9 cellular contexts compared by ENCODE assay signal in genomic region chr12:117836999-117837736, GRCh38.
DNase-seq lines count a peak whose midpoint lies in the region; ATAC-seq and TF ChIP-seq lines count a peak whose summit lies in the region.
"Had no signal": no experiment of that assay in that cellular context is flagged by ENCODE, and none has a peak within 500 bp of the region (broad histone marks: within the 10 kb centered on the region; RNA-seq: fewer than 3 reads in every experiment).

No MANE protein-coding gene starts in this region.

- peak; percentile 89 for TF ChIP-seq CTCF in CD4-positive, alpha-beta T cell (IDR thresholded peaks at IDR 0.05)
- peak; percentile 97 for TF ChIP-seq CTCF in WI38 (IDR thresholded peaks at IDR 0.05; ENCODE audit: low read depth, low read length)

- in situ Hi-C loops in T47D (cut with HindIII; ENCODE audit: low pct_unique_long_range_greater_than_20kb, low sequenced_read_pairs) = no loop called here

- peaks cover 3% of the 10 kb centered on the region for H3K27me3 ChIP-seq in CD4-positive, alpha-beta T cell (ENCODE audit: control insufficient read depth, insufficient read depth, low read length)

- no peaks in the 10 kb centered on the region for H3K36me3 Mint-ChIP-seq in CD4-positive, alpha-beta T cell (ENCODE audit: low read depth)

- H3K4me3 ChIP-seq in WI38 (ENCODE audit: low read depth, low read length) = no peak overlapping the region

- intact Hi-C loops in CD4-positive, alpha-beta T cell (cut with DNase I, micrococcal nuclease) = loop anchor here (1.0 to 5.0 kb wide), 5 partner anchors 470 to 625 kb away; no protein-coding TSS in a partner anchor

- peak overlapping the region; percentile 30 for H3K4me3 Mint-ChIP-seq in CD4-positive, alpha-beta T cell
- H3K4me3 Mint-ChIP-seq: T-helper 1 cell treated with Interleukin-12 subunit alpha and Interleukin-12 subunit beta and Interleukin-4 antibody, amounts not matched to agents 30 μg/mL and 1 μg/mL, for 36 hours had no signal

- no peaks in the 10 kb centered on the region for H3K9me3 ChIP-seq in CD4-positive, alpha-beta T cell (ENCODE audit: control insufficient read depth, low read length)

- no peak overlapping the region for H3K27ac Mint-ChIP-seq in CD4-positive, alpha-beta T cell
- H3K27ac Mint-ChIP-seq: T-helper 1 cell treated with Interleukin-12 subunit alpha and Interleukin-12 subunit beta and Interleukin-4 antibody, amounts not matched to agents 30 μg/mL and 1 μg/mL, for 36 hours had no signal

- POLR2A ChIA-PET in CD4-positive, alpha-beta T cell (lab: Charles Lee) = no interaction called here

- peak; percentile 44 to 81 (median 62) for DNase-seq in CD4-positive, alpha-beta T cell
- DNase-seq in NCI-H1694 (lab: John Stamatoyannopoulos, UW) (peak; percentile 52), T47D (ENCODE audit: low read depth in 1 of 2, low spot score in 1 of 2) (peak; percentile 79 to 84), inferior parietal cortex (ENCODE audit: extremely low spot score) (peak; percentile 95)
- peak; percentile 65 to 81 (median 70) for DNase-seq in stimulated activated CD4-positive, alpha-beta T cell treated with anti-CD3 and anti-CD28 coated beads, Interleukin-12 subunit alpha, Interleukin-12 subunit beta, amount 100 ng/mL, for 48 hours (ENCODE audit: low read depth in 2 of 3, low spot score in 1 of 3)

- CTCF ChIA-PET in CD4-positive, alpha-beta T cell (lab: Charles Lee) = interaction anchor here (1.0 to 1.6 kb wide), 6 partner anchors 10 to 626 kb away, joined by 3 to 7 read pairs (median 4); no protein-coding TSS in a partner anchor

- peaks cover 34% of the 10 kb centered on the region for H3K27me3 Mint-ChIP-seq in CD4-positive, alpha-beta T cell

- no peak overlapping the region for H3K27ac ChIP-seq in CD4-positive, alpha-beta T cell (ENCODE audit: low read depth, low read length)

- peaks cover 8% of the 10 kb centered on the region for H3K4me1 Mint-ChIP-seq in CD4-positive, alpha-beta T cell (ENCODE audit: low read depth)

- peak; percentile 52 for ATAC-seq in CD4-positive, alpha-beta T cell (ENCODE audit: poor library complexity)
- peak; percentile 74 for ATAC-seq in GM21723 (IDR thresholded peaks at IDR 0.05; ENCODE audit: unreplicated experiment)
- no peak for ATAC-seq in HG02623 (IDR thresholded peaks at IDR 0.05; ENCODE audit: unreplicated experiment)

- H3K9me3 Mint-ChIP-seq in CD4-positive, alpha-beta T cell = no peaks in the 10 kb centered on the region
- H3K9me3 Mint-ChIP-seq: T-helper 1 cell treated with Interleukin-12 subunit alpha and Interleukin-12 subunit beta and Interleukin-4 antibody, amounts not matched to agents 30 μg/mL and 1 μg/mL, for 36 hours had no signal
